27 cellular contexts compared by ENCODE assay signal in the genomic region with DNA sequence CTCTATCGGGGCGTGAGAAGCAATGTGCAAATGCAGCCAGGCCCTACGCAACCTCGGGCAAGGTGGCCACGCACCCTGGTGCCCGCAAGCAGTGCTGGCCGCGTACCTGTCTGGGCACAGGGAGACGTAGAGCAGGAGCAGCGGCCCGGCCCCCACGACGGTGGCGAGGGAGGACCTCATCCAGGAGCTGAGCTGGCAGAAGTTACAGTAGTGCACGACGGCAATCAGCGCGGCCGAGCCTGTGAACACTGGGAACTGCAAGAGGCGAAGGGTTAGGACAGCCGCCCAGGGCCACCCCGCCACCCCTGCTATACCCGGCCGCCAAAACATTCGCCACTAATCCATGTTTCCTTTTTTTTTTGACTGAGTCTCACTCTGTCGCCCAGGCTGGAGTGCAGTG.
DNase-seq lines count a peak whose midpoint lies in the region; ATAC-seq, FAIRE-seq and TF ChIP-seq lines count a peak whose summit lies in the region.
"Had no signal": no experiment of that assay in that cellular context is flagged by ENCODE, and none has a peak within 500 bp of the region (broad histone marks: within the 10 kb centered on the region; RNA-seq: fewer than 3 reads in every experiment).

No MANE protein-coding gene starts in this region.

- H2BK15ac ChIP-seq in neuronal stem cell (ENCODE audit: low read length), result no peak overlapping the region

- no peak overlapping the region for H2BK120ac ChIP-seq in neuronal stem cell (ENCODE audit: low read depth, low read length)

- no peak overlapping the region for H3K4me3 ChIP-seq in H7 (ENCODE audit: insufficient read depth, low read depth, low read length)
- no peak overlapping the region for H3K4me3 ChIP-seq in HepG2 (replicated peaks in 1 of 3; ENCODE audit: insufficient read depth in 1 of 3, low read depth in 2 of 3, low read length in 3 of 3)
- no peak overlapping the region for H3K4me3 ChIP-seq in neuronal stem cell (ENCODE audit: low read length in 2 of 2)
- H3K4me3 ChIP-seq: BLaER1, GM12878 had no signal

- peak overlapping the region; percentile 41 for H3K18ac ChIP-seq in neuronal stem cell (ENCODE audit: low read length)

- CTCF ChIA-PET in HepG2 (lab: Yijun Ruan, JAX; ENCODE audit: low intra/inter-chr PET ratio, low total read pairs), result no interaction called here

- H3K79me2 ChIP-seq in HepG2 (ENCODE audit: insufficient read depth, low read length), result no peaks in the 10 kb centered on the region

- no peak for FAIRE-seq in HepG2 (lab: Jason Lieb, UNC)
- FAIRE-seq: A204.1, GM12878, GM12892 had no signal

- no peak overlapping the region for H3K4me2 ChIP-seq in HepG2 (ENCODE audit: low read depth, low read length)
- no peak overlapping the region for H3K4me2 ChIP-seq in neuronal stem cell (ENCODE audit: insufficient read depth, low read length, poor library complexity, severe bottlenecking)
- H3K4me2 ChIP-seq: BLaER1 had no signal

- peaks cover 2% of the 10 kb centered on the region for H3K4me1 Mint-ChIP-seq in T-helper 17 cell
- H3K4me1 Mint-ChIP-seq: CD14-positive monocyte; CD4-positive, alpha-beta memory T cell; CD4-positive, CD25-positive, alpha-beta regulatory T cell; CD8-positive, alpha-beta memory T cell had no signal

- no peaks in the 10 kb centered on the region for H3K79me1 ChIP-seq in neuronal stem cell (ENCODE audit: low read depth, low read length)

- peak; percentile 32 for DNase-seq in H7
- no peak for DNase-seq in T-helper 17 cell
- no peak for DNase-seq in HepG2 (ENCODE audit: low spot score)
- no peak for DNase-seq in neuronal stem cell (ENCODE audit: low spot score)
- DNase-seq: 8988T; ACHN; BE2C; C1 segment of cervical spinal cord; CD4-positive, alpha-beta memory T cell; CD4-positive, CD25-positive, alpha-beta regulatory T cell; COR-L47; DMS 273 treated with DMSO at 0.1 percent for 48 hours; DMS153; DMS53; DMS79; DND-41; EL; GDM1 had no signal

- no peak for TF ChIP-seq POLR2A in HepG2 (IDR thresholded peaks at IDR 0.05; ENCODE audit: insufficient read depth in 1 of 2, low read depth in 2 of 2, low read length in 2 of 2)

- no peak overlapping the region for H4K8ac ChIP-seq in neuronal stem cell (ENCODE audit: low read depth, low read length)

- H2BK5ac ChIP-seq in neuronal stem cell (ENCODE audit: low read length), result no peak overlapping the region

- H3K14ac ChIP-seq in neuronal stem cell (ENCODE audit: low read length), result peak overlapping the region; percentile 95

- H2BK12ac ChIP-seq in neuronal stem cell (ENCODE audit: low read length), result no peak overlapping the region

- H3K27me3 Mint-ChIP-seq in T-helper 17 cell, result no peaks in the 10 kb centered on the region
- H3K27me3 Mint-ChIP-seq: CD4-positive, alpha-beta memory T cell had no signal

- H3K27me3 ChIP-seq in H7 (ENCODE audit: control insufficient read depth, insufficient read depth, low read length) (no peaks in the 10 kb centered on the region), HepG2 (ENCODE audit: control insufficient read depth in 1 of 2, insufficient read depth in 2 of 2, low read length in 2 of 2) (no peaks in the 10 kb centered on the region), neuronal stem cell (ENCODE audit: control insufficient read depth in 3 of 3, insufficient read depth in 3 of 3, low read depth in 1 of 3, low read length in 3 of 3) (no peaks in the 10 kb centered on the region)
- H3K27me3 ChIP-seq: BE2C, BLaER1 had no signal

- H3K9ac ChIP-seq in HepG2 (ENCODE audit: insufficient read depth, low read depth, low read length), result no peak overlapping the region
- H3K9ac ChIP-seq in neuronal stem cell (ENCODE audit: low read depth, low read length, poor library complexity), result no peak overlapping the region
- H3K9ac ChIP-seq: BLaER1 had no signal

- no peaks in the 10 kb centered on the region for H3K9me3 ChIP-seq in T-helper 17 cell (ENCODE audit: control insufficient read depth, low read length, poor library complexity, severe bottlenecking)
- no peaks in the 10 kb centered on the region for H3K9me3 ChIP-seq in HepG2 (ENCODE audit: low read length)
- H3K9me3 ChIP-seq in neuronal stem cell (replicated peaks in 1 of 2; ENCODE audit: control insufficient read depth in 2 of 2, insufficient read depth in 1 of 2, low read depth in 1 of 2, low read length in 2 of 2), result no peaks in the 10 kb centered on the region
- H3K9me3 ChIP-seq: BE2C, BLaER1 had no signal

- intact Hi-C loops in HepG2 (cut with micrococcal nuclease; ENCODE audit: unreplicated experiment), result no loop called here

- no peaks in the 10 kb centered on the region for H3K36me3 ChIP-seq in H7 (replicated peaks; ENCODE audit: control insufficient read depth, insufficient read depth, low read length)
- peaks cover 16 to 49% of the 10 kb centered on the region in 2 experiments for H3K36me3 ChIP-seq in HepG2 (replicated peaks in 1 of 2; ENCODE audit: control insufficient read depth in 1 of 2, insufficient read depth in 2 of 2, low read length in 2 of 2)
- H3K36me3 ChIP-seq in neuronal stem cell (replicated peaks in 1 of 2; ENCODE audit: control insufficient read depth in 2 of 2, insufficient read depth in 2 of 2, low read length in 2 of 2), result peaks cover 0 to 1% of the 10 kb centered on the region in 2 donors

- 89% methylated on average over 23 of the region's 26 CpGs for WGBS in HepG2 (ENCODE audit: low lambda C conversion rate)
- WGBS in neuronal stem cell (ENCODE audit: extremely low coverage in 2 of 2, insufficient read length in 2 of 2, insufficient replicate concordance in 1 of 2), 2 donors, result no CpG with 5 or more reads among the region's 26 CpGs

- TF ChIP-seq EP300 in HepG2 (IDR thresholded peaks at IDR 0.05; ENCODE audit: low read depth in 2 of 2, low read length in 2 of 2) (no peak), HepG2 (CRISPR knock-in tag; IDR thresholded peaks at IDR 0.05; ENCODE audit: borderline replicate concordance) (no peak)

- in situ Hi-C loops in HepG2 (cut with HindIII; ENCODE audit: extremely low pct_ligation_motif_present, low pct_unique_long_range_greater_than_20kb), result no loop called here

- H4K20me1 ChIP-seq in HepG2 (ENCODE audit: insufficient read depth, low read length), result no peaks in the 10 kb centered on the region
- H4K20me1 ChIP-seq: BLaER1 had no signal

- H2AFZ ChIP-seq in HepG2 (ENCODE audit: low read length), result no peak overlapping the region
- H2AFZ ChIP-seq in neuronal stem cell (ENCODE audit: low read length), result no peak overlapping the region

- H3K27ac ChIP-seq in HepG2 (ENCODE audit: extremely low read length, insufficient read depth, low read length) (no peak overlapping the region), neuronal stem cell (replicated peaks; ENCODE audit: low read length) (no peak overlapping the region)
- H3K27ac ChIP-seq: BLaER1 had no signal

- H3K4me1 ChIP-seq in HepG2 (ENCODE audit: insufficient read depth, low read length), result no peaks in the 10 kb centered on the region
- peaks cover 0 to 3% of the 10 kb centered on the region in 2 donors for H3K4me1 ChIP-seq in neuronal stem cell (ENCODE audit: control insufficient read depth in 2 of 2, insufficient read depth in 1 of 2, low read depth in 1 of 2, low read length in 2 of 2)
- H3K4me1 ChIP-seq: BE2C had no signal

- ATAC-seq in T-helper 17 cell, result no peak
- no peak for ATAC-seq in HepG2
- no peak for ATAC-seq in GM18502 (IDR thresholded peaks at IDR 0.05; ENCODE audit: poor library complexity, unreplicated experiment)
- ATAC-seq in GM19351 (IDR thresholded peaks at IDR 0.05; ENCODE audit: unreplicated experiment), result no peak
- ATAC-seq in GM18519 (IDR thresholded peaks at IDR 0.05; ENCODE audit: low FRiP score, unreplicated experiment), result no peak
- ATAC-seq: GM12878 had no signal

- no TSS peak for BruUV-seq in HepG2 (replicated peaks; lab: Mats Ljungman, UMichigan)

- H3K23ac ChIP-seq in neuronal stem cell (ENCODE audit: low read depth, low read length, poor library complexity), result peak overlapping the region; percentile 59

- no peak for TF ChIP-seq CTCF in HepG2 (CRISPR knock-in tag; IDR thresholded peaks at IDR 0.05)

- no peak overlapping the region for H3K4ac ChIP-seq in neuronal stem cell (ENCODE audit: low read length)

- POLR2A ChIA-PET in HepG2 (lab: Yijun Ruan, JAX), result no interaction called here

- H3K4me3 Mint-ChIP-seq in T-helper 17 cell, result no peak overlapping the region
- H3K4me3 Mint-ChIP-seq: CD14-positive monocyte; CD4-positive, alpha-beta memory T cell; CD4-positive, CD25-positive, alpha-beta regulatory T cell; CD8-positive, alpha-beta memory T cell had no signal

- H3K36me3 Mint-ChIP-seq in T-helper 17 cell (ENCODE audit: low read depth), result peaks cover 3% of the 10 kb centered on the region

- no peak overlapping the region for H4K91ac ChIP-seq in neuronal stem cell (ENCODE audit: low read depth, low read length, poor library complexity)

- no peak for TF ChIP-seq RAD21 in HepG2 (CRISPR knock-in tag; IDR thresholded peaks at IDR 0.05)

- H3K27ac Mint-ChIP-seq in T-helper 17 cell, result peak overlapping the region; percentile 45
- H3K27ac Mint-ChIP-seq: CD4-positive, CD25-positive, alpha-beta regulatory T cell had no signal

- H2AK5ac ChIP-seq in neuronal stem cell (ENCODE audit: low read depth, low read length), result no peak overlapping the region

TF ChIP-seq in HepG2, 621 proteins besides CTCF, POLR2A, EP300 and RAD21:
- peak; percentile 29 for TF ChIP-seq AGO2 (optimal IDR thresholded peaks at IDR 0.05; ENCODE audit: low read depth, low read length)
- TF ChIP-seq ZNF75D (CRISPR knock-in tag; IDR thresholded peaks at IDR 0.05; ENCODE audit: borderline replicate concordance), result no peak
